Comparison of ENCODE assay signal across 16 cellular contexts in the genomic region with DNA sequence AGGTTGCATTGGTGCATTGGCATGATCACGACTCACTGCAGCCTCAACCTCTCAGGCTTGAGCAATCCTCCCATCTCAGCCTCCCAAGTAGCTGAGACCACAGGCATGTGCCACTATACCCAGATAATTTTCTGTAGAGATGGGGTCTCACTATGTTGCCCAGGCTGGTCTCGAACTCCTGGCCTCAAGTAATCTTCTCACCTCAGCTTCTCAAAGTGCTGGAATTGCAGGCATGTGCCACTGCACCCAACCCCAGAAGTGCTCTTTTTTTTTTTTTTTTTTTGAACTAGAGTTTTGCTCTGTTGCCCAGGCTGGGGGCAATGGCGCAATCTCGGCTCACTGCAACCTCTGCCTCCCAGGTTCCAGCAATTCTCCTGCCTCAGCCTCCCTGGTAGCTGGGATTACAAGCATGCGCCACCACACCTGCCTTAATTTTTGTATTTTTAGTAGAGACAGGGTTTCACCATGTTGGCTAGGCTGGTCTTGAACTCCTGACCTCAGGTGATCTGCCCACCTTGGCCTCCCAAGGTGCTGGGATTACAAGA. TPM values are rescaled to one million over a fixed set of nuclear protein-coding genes. Genes with fewer than 3 reads are reported as not detected.
"Had no signal": no experiment of that assay in that cellular context is flagged by ENCODE, and none has a peak within 500 bp of the region (broad histone marks: within the 10 kb centered on the region; RNA-seq: fewer than 3 reads in every experiment).

No MANE protein-coding gene starts in this region.

RNA-seq across cellular contexts. Expression of a gene that starts 8.7 kb away (rescaled TPM):
- total RNA-seq: activated B cell treated with CpG ODN at 0.5 μM for 24 hours; activated CD4-positive, alpha-beta memory T cell treated with anti-CD3 and anti-CD28 coated beads for 36 hours; activated CD4-positive, alpha-beta T cell treated with anti-CD3 and anti-CD28 coated beads, Interleukin-2, amount 10 ng/mL, durations not matched to agents 24 days and 14 days; activated CD8-positive, alpha-beta memory T cell treated with anti-CD3 and anti-CD28 coated beads, Interleukin-2, amount 10 ng/mL, durations not matched to agents 7 days and 5 days; activated CD8-positive, alpha-beta T cell treated with anti-CD3 and anti-CD28 coated beads for 36 hours; activated naive CD4-positive, alpha-beta T cell treated with anti-CD3 and anti-CD28 coated beads for 36 hours; activated naive CD4-positive, alpha-beta T cell treated with anti-CD3 and anti-CD28 coated beads, Interleukin-2, amount 50 U/mL, for 72 hours; activated naive CD8-positive, alpha-beta T cell treated with anti-CD3 and anti-CD28 coated beads for 36 hours; astrocyte; body of pancreas; breast epithelium; cardiac septum; T-cell; T-helper 1 cell treated with Interleukin-12 subunit alpha and Interleukin-12 subunit beta and Interleukin-4 antibody, amounts not matched to agents 30 ng/mL and 1 ng/mL, for 36 hours; T-helper 17 cell; T-helper 2 cell treated with Interferon-gamma antibody and Interleukin-4, amounts not matched to agents 100 ng/mL and 5 ng/mL, for 36 hours had no signal

RNA-seq across cellular contexts. Expression of a gene that starts 22.6 kb away (rescaled TPM):
- total RNA-seq: activated B cell treated with CpG ODN at 0.5 μM for 24 hours; activated CD4-positive, alpha-beta T cell treated with anti-CD3 and anti-CD28 coated beads, Interleukin-2, amount 10 ng/mL, durations not matched to agents 24 days and 14 days; T-helper 1 cell treated with Interleukin-12 subunit alpha and Interleukin-12 subunit beta and Interleukin-4 antibody, amounts not matched to agents 30 ng/mL and 1 ng/mL, for 36 hours; T-helper 17 cell had no signal
